ENCODE assay signal across 1 cellular context in genomic region chr17:75034236-75034908, GRCh38.
A peak's percentile ranks its signal among the peaks of the same experiment; 100 is the strongest.
TF ChIP-seq lines count a peak whose summit lies in the region.

No MANE protein-coding gene starts in this region.

TF ChIP-seq in WTC11, 78 proteins besides CTCF, POLR2A, EP300 and RAD21 (continued from another document and continues in another):
- TF ChIP-seq ZNF532 (CRISPR knock-in tag; IDR thresholded peaks at IDR 0.05; ENCODE audit: borderline replicate concordance) (no peak), FOXK1 (CRISPR knock-in tag; IDR thresholded peaks at IDR 0.05) (no peak), MYBL2 (CRISPR knock-in tag; IDR thresholded peaks at IDR 0.05) (no peak), ZBTB21 (CRISPR knock-in tag; IDR thresholded peaks at IDR 0.05; ENCODE audit: borderline replicate concordance) (no peak), ZNF263 (CRISPR knock-in tag; IDR thresholded peaks at IDR 0.05; ENCODE audit: low read depth) (no peak), CREM (CRISPR knock-in tag; IDR thresholded peaks at IDR 0.05) (0 out of 2 replicates have a peak, but pooled peaks have one; percentile 37), NFYB (CRISPR knock-in tag; conservative IDR thresholded peaks at IDR 0.05; ENCODE audit: low read depth) (no peak), E2F5 (CRISPR knock-in tag; IDR thresholded peaks at IDR 0.05) (no peak; the same call in 1 of the 2 replicates), ZNF425 (CRISPR knock-in tag; conservative IDR thresholded peaks at IDR 0.05) (no peak), PRRX2 (CRISPR knock-in tag; IDR thresholded peaks at IDR 0.05) (no peak), NR3C1 (CRISPR knock-in tag; conservative IDR thresholded peaks at IDR 0.05; ENCODE audit: low read depth) (no peak), ZNF416 (CRISPR knock-in tag; IDR thresholded peaks at IDR 0.05) (no peak), TEAD4 (CRISPR knock-in tag; IDR thresholded peaks at IDR 0.05) (0 out of 2 replicates have a peak, but pooled peaks have one; percentile 15), JAZF1 (CRISPR knock-in tag; IDR thresholded peaks at IDR 0.05) (no peak), NFE2L1 (CRISPR knock-in tag; IDR thresholded peaks at IDR 0.05) (no peak), ZNF423 (CRISPR knock-in tag; IDR thresholded peaks at IDR 0.05) (no peak), ZNF396 (CRISPR knock-in tag; IDR thresholded peaks at IDR 0.05; ENCODE audit: borderline replicate concordance) (no peak), FOXP1 (CRISPR knock-in tag; IDR thresholded peaks at IDR 0.05; ENCODE audit: borderline replicate concordance) (peak; percentile 44; the same call in 1 of the 2 replicates), ZNF138 (CRISPR knock-in tag; conservative IDR thresholded peaks at IDR 0.05) (no peak), PRDM15 (CRISPR knock-in tag; IDR thresholded peaks at IDR 0.05) (no peak), FOXJ3 (CRISPR knock-in tag; IDR thresholded peaks at IDR 0.05; ENCODE audit: borderline replicate concordance) (no peak), ARID4B (CRISPR knock-in tag; IDR thresholded peaks at IDR 0.05; ENCODE audit: borderline replicate concordance) (peak; percentile 12; the same call in 1 of the 2 replicates), FOXP4 (CRISPR knock-in tag; IDR thresholded peaks at IDR 0.05) (peak; percentile 80; the same call in 1 of the 2 replicates), NR2C2 (CRISPR knock-in tag; IDR thresholded peaks at IDR 0.05) (no peak)
- TF ChIP-seq, protein P1, sequence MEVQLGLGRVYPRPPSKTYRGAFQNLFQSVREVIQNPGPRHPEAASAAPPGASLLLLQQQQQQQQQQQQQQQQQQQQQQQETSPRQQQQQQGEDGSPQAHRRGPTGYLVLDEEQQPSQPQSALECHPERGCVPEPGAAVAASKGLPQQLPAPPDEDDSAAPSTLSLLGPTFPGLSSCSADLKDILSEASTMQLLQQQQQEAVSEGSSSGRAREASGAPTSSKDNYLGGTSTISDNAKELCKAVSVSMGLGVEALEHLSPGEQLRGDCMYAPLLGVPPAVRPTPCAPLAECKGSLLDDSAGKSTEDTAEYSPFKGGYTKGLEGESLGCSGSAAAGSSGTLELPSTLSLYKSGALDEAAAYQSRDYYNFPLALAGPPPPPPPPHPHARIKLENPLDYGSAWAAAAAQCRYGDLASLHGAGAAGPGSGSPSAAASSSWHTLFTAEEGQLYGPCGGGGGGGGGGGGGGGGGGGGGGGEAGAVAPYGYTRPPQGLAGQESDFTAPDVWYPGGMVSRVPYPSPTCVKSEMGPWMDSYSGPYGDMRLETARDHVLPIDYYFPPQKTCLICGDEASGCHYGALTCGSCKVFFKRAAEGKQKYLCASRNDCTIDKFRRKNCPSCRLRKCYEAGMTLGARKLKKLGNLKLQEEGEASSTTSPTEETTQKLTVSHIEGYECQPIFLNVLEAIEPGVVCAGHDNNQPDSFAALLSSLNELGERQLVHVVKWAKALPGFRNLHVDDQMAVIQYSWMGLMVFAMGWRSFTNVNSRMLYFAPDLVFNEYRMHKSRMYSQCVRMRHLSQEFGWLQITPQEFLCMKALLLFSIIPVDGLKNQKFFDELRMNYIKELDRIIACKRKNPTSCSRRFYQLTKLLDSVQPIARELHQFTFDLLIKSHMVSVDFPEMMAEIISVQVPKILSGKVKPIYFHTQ (CRISPR knock-in tag; IDR thresholded peaks at IDR 0.05): 0 out of 2 replicates have a peak, but pooled peaks have one; percentile 43
- TF ChIP-seq, protein P2, sequence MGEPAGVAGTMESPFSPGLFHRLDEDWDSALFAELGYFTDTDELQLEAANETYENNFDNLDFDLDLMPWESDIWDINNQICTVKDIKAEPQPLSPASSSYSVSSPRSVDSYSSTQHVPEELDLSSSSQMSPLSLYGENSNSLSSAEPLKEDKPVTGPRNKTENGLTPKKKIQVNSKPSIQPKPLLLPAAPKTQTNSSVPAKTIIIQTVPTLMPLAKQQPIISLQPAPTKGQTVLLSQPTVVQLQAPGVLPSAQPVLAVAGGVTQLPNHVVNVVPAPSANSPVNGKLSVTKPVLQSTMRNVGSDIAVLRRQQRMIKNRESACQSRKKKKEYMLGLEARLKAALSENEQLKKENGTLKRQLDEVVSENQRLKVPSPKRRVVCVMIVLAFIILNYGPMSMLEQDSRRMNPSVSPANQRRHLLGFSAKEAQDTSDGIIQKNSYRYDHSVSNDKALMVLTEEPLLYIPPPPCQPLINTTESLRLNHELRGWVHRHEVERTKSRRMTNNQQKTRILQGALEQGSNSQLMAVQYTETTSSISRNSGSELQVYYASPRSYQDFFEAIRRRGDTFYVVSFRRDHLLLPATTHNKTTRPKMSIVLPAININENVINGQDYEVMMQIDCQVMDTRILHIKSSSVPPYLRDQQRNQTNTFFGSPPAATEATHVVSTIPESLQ (CRISPR knock-in tag; IDR thresholded peaks at IDR 0.05): no peak
- TF ChIP-seq, protein P3, sequence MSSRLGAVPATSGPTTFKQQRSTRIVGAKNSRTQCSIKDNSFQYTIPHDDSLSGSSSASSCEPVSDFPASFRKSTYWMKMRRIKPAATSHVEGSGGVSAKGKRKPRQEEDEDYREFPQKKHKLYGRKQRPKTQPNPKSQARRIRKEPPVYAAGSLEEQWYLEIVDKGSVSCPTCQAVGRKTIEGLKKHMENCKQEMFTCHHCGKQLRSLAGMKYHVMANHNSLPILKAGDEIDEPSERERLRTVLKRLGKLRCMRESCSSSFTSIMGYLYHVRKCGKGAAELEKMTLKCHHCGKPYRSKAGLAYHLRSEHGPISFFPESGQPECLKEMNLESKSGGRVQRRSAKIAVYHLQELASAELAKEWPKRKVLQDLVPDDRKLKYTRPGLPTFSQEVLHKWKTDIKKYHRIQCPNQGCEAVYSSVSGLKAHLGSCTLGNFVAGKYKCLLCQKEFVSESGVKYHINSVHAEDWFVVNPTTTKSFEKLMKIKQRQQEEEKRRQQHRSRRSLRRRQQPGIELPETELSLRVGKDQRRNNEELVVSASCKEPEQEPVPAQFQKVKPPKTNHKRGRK (CRISPR knock-in tag; IDR thresholded peaks at IDR 0.05; ENCODE audit: borderline replicate concordance): no peak
